9 cellular contexts compared by ENCODE assay signal in the genomic region with DNA sequence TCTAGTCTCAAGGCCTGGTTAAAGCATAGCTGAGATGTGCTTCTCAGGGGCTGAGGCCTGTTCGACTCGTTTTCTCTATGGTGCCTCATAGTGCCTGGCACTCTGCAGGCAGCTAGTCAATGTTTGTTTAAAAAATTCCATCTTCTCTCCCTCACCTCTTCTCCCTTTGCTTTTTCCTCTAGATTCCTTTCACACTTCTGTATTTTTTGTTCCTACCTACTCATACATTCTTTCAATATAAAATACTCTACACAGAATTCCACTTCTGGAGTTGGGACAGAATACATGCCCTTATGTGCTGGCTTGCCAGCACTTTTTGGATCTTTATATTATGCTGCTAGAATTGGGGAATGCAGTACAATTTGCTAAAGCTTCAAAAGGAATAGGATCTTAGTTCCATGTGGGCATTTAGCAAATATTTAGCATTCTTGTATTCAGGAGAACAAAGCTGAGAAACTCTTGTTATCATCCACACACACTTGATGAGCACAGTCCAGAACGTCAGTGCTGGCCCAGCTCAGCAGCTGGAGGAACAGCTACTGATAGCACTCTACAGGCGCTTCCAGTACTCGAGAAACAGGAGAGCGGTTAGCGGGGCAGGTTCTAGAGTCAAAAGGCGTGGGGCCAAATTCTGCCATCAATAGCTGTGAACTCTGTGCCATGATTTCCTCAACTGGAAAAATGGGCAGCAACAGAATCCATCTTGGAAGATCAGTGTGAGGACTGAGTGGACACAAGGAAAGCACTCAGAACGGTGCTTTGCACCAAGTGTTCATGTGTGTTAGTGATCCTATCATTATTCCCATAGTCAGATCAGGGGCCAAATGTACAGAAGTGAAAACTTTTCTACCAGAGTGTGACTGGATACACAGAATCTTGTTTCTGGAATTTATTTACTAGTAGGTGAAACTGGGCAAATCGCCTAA. TPM values are rescaled to one million over a fixed set of nuclear protein-coding genes. Genes with fewer than 3 reads are reported as not detected.
DNase-seq lines count a peak whose midpoint lies in the region; ATAC-seq, FAIRE-seq and TF ChIP-seq lines count a peak whose summit lies in the region.
"Had no signal": no experiment of that assay in that cellular context is flagged by ENCODE, and none has a peak within 500 bp of the region (broad histone marks: within the 10 kb centered on the region; RNA-seq: fewer than 3 reads in every experiment).

No MANE protein-coding gene starts in this region.

- no peak for FAIRE-seq in GM12878 (lab: Jason Lieb, UNC)

- intact Hi-C loops in GM12878 (cut with micrococcal nuclease; ENCODE audit: unreplicated experiment), result no loop called here

- H3K4me3 ChIP-seq in GM12878 (peak overlapping the region; percentile 86), liver (ENCODE audit: low read depth in 1 of 3, low read length in 3 of 3) (no peak overlapping the region), tibial nerve (no peak overlapping the region)

- TF ChIP-seq RAD21 in GM12878 (IDR thresholded peaks at IDR 0.05; ENCODE audit: insufficient read depth, low read depth, low read length), result no peak
- TF ChIP-seq RAD21 in liver (IDR thresholded peaks at IDR 0.05), result no peak

- H2AFZ ChIP-seq in GM12878 (ENCODE audit: control insufficient read depth, low read depth, low read length), result no peak overlapping the region

- peak overlapping the region; percentile 94 for H3K27ac Mint-ChIP-seq in activated CD8-positive, alpha-beta memory T cell treated with anti-CD3 and anti-CD28 coated beads, Interleukin-2, amount 10 ng/mL, durations not matched to agents 7 days and 5 days

- H3K27me3 Mint-ChIP-seq in activated CD8-positive, alpha-beta memory T cell treated with anti-CD3 and anti-CD28 coated beads, Interleukin-2, amount 10 ng/mL, durations not matched to agents 7 days and 5 days, result no peaks in the 10 kb centered on the region

- peak overlapping the region; percentile 25; the same call in 1 of the 2 replicates for H3K9ac ChIP-seq in GM12878 (ENCODE audit: control insufficient read depth, insufficient read depth, low read length)
- no peak overlapping the region for H3K9ac ChIP-seq in liver (ENCODE audit: low read depth in 1 of 2, low read length in 2 of 2)

- no peak for DNase-seq in activated CD8-positive, alpha-beta memory T cell treated with anti-CD3 and anti-CD28 coated beads, Interleukin-2, amount 10 ng/mL, durations not matched to agents 7 days and 5 days
- DNase-seq in activated CD8-positive, alpha-beta memory T cell treated with anti-CD3 and anti-CD28 coated beads, Interleukin-2, amount 50 U/mL, for 4 hours, result no peak
- DNase-seq in GM12878 (ENCODE audit: low read depth, low spot score) (no peak), tibial nerve (ENCODE audit: low spot score in 2 of 2) (no peak), NCI-H524 (lab: John Stamatoyannopoulos, UW) (no peak)
- DNase-seq: GDM1 had no signal

- H3K4me1 ChIP-seq in GM12878 (ENCODE audit: control insufficient read depth, insufficient read depth, low read length) (peaks cover 8% of the 10 kb centered on the region), liver (ENCODE audit: control insufficient read depth in 4 of 4, insufficient read depth in 4 of 4, low read length in 3 of 4) (peaks cover 8 to 37% (median 29%) of the 10 kb centered on the region in 4 donors), tibial nerve (peaks cover 0 to 71% (median 39%) of the 10 kb centered on the region in 4 donors)

- POLR2A ChIA-PET in GM12878 (lab: Charles Lee), result interaction anchor here (1.5 to 5.9 kb wide), 7 partner anchors 8 to 60 kb away, joined by 4 to 43 read pairs (median 15); partner anchors contain the start of genes CBY1, FAM227A, GTPBP1 and SUN2

- 78% methylated on average over 10 of the region's 10 CpGs for WGBS in GM12878 (ENCODE audit: insufficient coverage, insufficient replicate concordance, low lambda C conversion rate, missing lambda C conversion rate)
- 50% methylated on average over 10 of the region's 10 CpGs for WGBS in liver
- 56 to 60% methylated on average over 10 of the region's 10 CpGs for WGBS in tibial nerve, 2 donors

- peak overlapping the region; percentile 82 for H3K4me3 Mint-ChIP-seq in activated CD8-positive, alpha-beta memory T cell treated with anti-CD3 and anti-CD28 coated beads, Interleukin-2, amount 10 ng/mL, durations not matched to agents 7 days and 5 days

- H3K36me3 Mint-ChIP-seq in activated CD8-positive, alpha-beta memory T cell treated with anti-CD3 and anti-CD28 coated beads, Interleukin-2, amount 10 ng/mL, durations not matched to agents 7 days and 5 days, result peaks cover 51% of the 10 kb centered on the region

- SMC1A ChIA-PET in GM12878 (lab: Charles Lee; ENCODE audit: uncharacterized antibody, unreplicated experiment), result interaction anchor here (0.9 to 7.6 kb wide), 5 partner anchors 11 to 69 kb away, joined by 3 to 54 read pairs (median 6); partner anchors contain the start of genes GTPBP1 and TOMM22

- H3K9me3 ChIP-seq in GM12878 (replicated peaks; ENCODE audit: control insufficient read depth, insufficient read depth, low read length), result no peaks in the 10 kb centered on the region
- no peaks in the 10 kb centered on the region for H3K9me3 ChIP-seq in liver (ENCODE audit: control insufficient read depth in 4 of 4, low read length in 3 of 4)
- H3K9me3 ChIP-seq in tibial nerve, result no peaks in the 10 kb centered on the region

- H4K20me1 ChIP-seq in GM12878 (ENCODE audit: control insufficient read depth, insufficient read depth), result no peaks in the 10 kb centered on the region

- peaks cover 62% of the 10 kb centered on the region for H3K4me1 Mint-ChIP-seq in activated CD8-positive, alpha-beta memory T cell treated with anti-CD3 and anti-CD28 coated beads, Interleukin-2, amount 10 ng/mL, durations not matched to agents 7 days and 5 days

- in situ Hi-C loops in GM12878 (cut with MboI), result no loop called here

- TF ChIP-seq POLR2A in GM12878 (IDR thresholded peaks at IDR 0.05; ENCODE audit: low read depth, low read length) (no peak), tibial nerve (IDR thresholded peaks at IDR 0.05) (no peak)

- TF ChIP-seq EP300 in GM12878 (IDR thresholded peaks at IDR 0.05; ENCODE audit: borderline replicate concordance in 1 of 2, control insufficient read depth in 1 of 2, low read depth in 2 of 2, low read length in 2 of 2) (no peak), tibial nerve (IDR thresholded peaks at IDR 0.05) (no peak)

- ATAC-seq in activated CD8-positive, alpha-beta memory T cell treated with anti-CD3 and anti-CD28 coated beads, Interleukin-2, amount 10 ng/mL, durations not matched to agents 7 days and 5 days, result no peak
- ATAC-seq in GM12878, result no peak
- no peak for ATAC-seq in GM19467 (IDR thresholded peaks at IDR 0.05; ENCODE audit: unreplicated experiment)
- no peak for ATAC-seq in GM21526 (IDR thresholded peaks at IDR 0.05; ENCODE audit: low FRiP score, unreplicated experiment)

- H3K4me2 ChIP-seq in GM12878 (ENCODE audit: control insufficient read depth, insufficient read depth), result peak overlapping the region; percentile 83

- peaks cover 56% of the 10 kb centered on the region for H3K79me2 ChIP-seq in GM12878 (ENCODE audit: control insufficient read depth, insufficient read depth, low read length)

- no peak for TF ChIP-seq CTCF in GM12878 (IDR thresholded peaks at IDR 0.05 in 2 of 3, conservative IDR thresholded peaks at IDR 0.05 in 1 of 3; ENCODE audit: control insufficient read depth in 2 of 3, extremely low read depth in 1 of 3, insufficient read depth in 1 of 3, low read depth in 3 of 3, low read length in 3 of 3)
- no peak for TF ChIP-seq CTCF in liver (IDR thresholded peaks at IDR 0.05; ENCODE audit: low read depth, low read length, missing input control)
- TF ChIP-seq CTCF in tibial nerve (IDR thresholded peaks at IDR 0.05), result no peak

- H3K9me3 Mint-ChIP-seq in activated CD8-positive, alpha-beta memory T cell treated with anti-CD3 and anti-CD28 coated beads, Interleukin-2, amount 10 ng/mL, durations not matched to agents 7 days and 5 days (ENCODE audit: low read depth), result no peaks in the 10 kb centered on the region

- no TSS peak for BruUV-seq in GM12878 (replicated peaks; lab: Mats Ljungman, UMichigan)

- RAD21 ChIA-PET in GM12878 (lab: Charles Lee; ENCODE audit: unreplicated experiment), result interaction anchor here (1.7 to 5.3 kb wide), 3 partner anchors 11 to 16 kb away, joined by 3 to 30 read pairs (median 12); partner anchors contain the start of gene TOMM22

- CTCF ChIA-PET in activated CD8-positive, alpha-beta memory T cell treated with anti-CD3 and anti-CD28 coated beads, Interleukin-2, amount 10 ng/mL, durations not matched to agents 7 days and 5 days (lab: Charles Lee), result interaction anchor here (0.7 to 4.2 kb wide), 6 partner anchors 8 to 645 kb away, joined by 3 to 43 read pairs (median 4); partner anchors contain the start of genes GTPBP1 and TOMM22
- CTCF ChIA-PET in GM12878 (lab: Yijun Ruan, JAX), result interaction anchor here (0.6 to 4.4 kb wide), 8 partner anchors 10 to 645 kb away, joined by 3 to 45 read pairs (median 4); partner anchors contain the start of gene TOMM22

- H3K27ac ChIP-seq in GM12878 (ENCODE audit: control insufficient read depth, insufficient read depth), result peak overlapping the region; percentile 41
- H3K27ac ChIP-seq in liver (ENCODE audit: low read depth in 1 of 2, low read length in 2 of 2), result peak overlapping the region; percentile 15 to 43
- peak overlapping the region in 3 of 4 donors; percentile 9 to 99 (median 90) for H3K27ac ChIP-seq in tibial nerve

- H3K27me3 ChIP-seq in GM12878 (replicated peaks in 1 of 2; ENCODE audit: control insufficient read depth in 2 of 2, insufficient read depth in 2 of 2, low read length in 1 of 2) (no peaks in the 10 kb centered on the region), liver (ENCODE audit: control insufficient read depth in 4 of 4, insufficient read depth in 4 of 4, low read length in 3 of 4) (no peaks in the 10 kb centered on the region), tibial nerve (no peaks in the 10 kb centered on the region)

- 0 out of 4 replicates have a peak, but pooled peaks cover 0 to 7% of the 10 kb centered on the region in 2 experiments for H3K36me3 ChIP-seq in GM12878 (ENCODE audit: control insufficient read depth in 2 of 2, insufficient read depth in 2 of 2, low read length in 1 of 2)
- H3K36me3 ChIP-seq in liver (ENCODE audit: control insufficient read depth in 4 of 4, insufficient read depth in 3 of 4, low read depth in 1 of 4, low read length in 3 of 4), result no peaks in the 10 kb centered on the region
- H3K36me3 ChIP-seq in tibial nerve, result peaks cover 0 to 35% (median 0%) of the 10 kb centered on the region in 3 donors

RNA-seq across cellular contexts. Expression of gene JOSD1, which starts 3.4 kb away (rescaled TPM):
- 10 to 100 TPM; 74.0 to 77.0 TPM for total RNA-seq in activated CD8-positive, alpha-beta memory T cell treated with anti-CD3 and anti-CD28 coated beads, Interleukin-2, amount 10 ng/mL, durations not matched to agents 7 days and 5 days
- 42.3 and 42.8 TPM in 2 replicates for total RNA-seq in GM12878 (2013; cell fraction: nucleolus; rRNA removed)
- total RNA-seq in GM12878 (2014; rRNA removed), result 50.4 and 65.1 TPM in 2 replicates
- 37.1 and 37.9 TPM in 2 replicates for total RNA-seq in GM12878 (2014; rRNA removed; fragmentation: Illumina TruSeq; extraction: Trizol)
- total RNA-seq in GM12878 (2021), result 48.1 and 53.4 TPM in 2 replicates
- 24.6 TPM for polyA plus RNA-seq in GM12878 (2011; ENCODE audit: low read depth)
- polyA plus RNA-seq in GM12878 (2011; rRNA removed), result 47.4 and 54.6 TPM in 2 replicates
- 70.1 and 74.6 TPM in 2 replicates for polyA plus RNA-seq in GM12878 (2011; cell fraction: cytosol; rRNA removed)
- polyA plus RNA-seq in GM12878 (2011; cell fraction: nucleus; rRNA removed), result 35.7 and 38.5 TPM in 2 replicates
- polyA plus RNA-seq in GM12878 (2012), result 33.3 and 35.5 TPM in 2 replicates
- polyA plus RNA-seq in GM12878 (2014; fragmentation: Illumina TruSeq; extraction: Trizol), result 43.9 and 48.6 TPM in 2 replicates
- 10 to 100 TPM; 11.9 to 15.9 TPM for polyA plus RNA-seq in GM12878 (2014; fragmentation: Nextera tagmentation; extraction: Ambion mirVana)
- polyA plus RNA-seq in GM12878 (2014; rRNA removed), result 50.0 and 50.8 TPM in 2 replicates
- polyA plus RNA-seq in GM12878 (2016; fragmentation: Nextera tagmentation; extraction: Ambion mirVana), result 1 to 10 TPM; 6.2 to 7.8 TPM
- polyA minus RNA-seq in GM12878 (2011; rRNA and poly(A)+ RNA removed), result 46.8 and 52.2 TPM in 2 replicates
- polyA minus RNA-seq in GM12878 (2011; cell fraction: cytosol; rRNA and poly(A)+ RNA removed), result 24.2 and 27.9 TPM in 2 replicates
- 11.6 and 18.6 TPM in 2 replicates for polyA minus RNA-seq in GM12878 (2011; cell fraction: nucleus; rRNA and poly(A)+ RNA removed)
- 10 to 100 TPM; 15.6 to 20.6 TPM for total RNA-seq in liver
- polyA plus RNA-seq in liver, result 10 to 100 TPM in 1 of 2 donors, 1 to 10 TPM in 1; 3.4 to 13.8 TPM
- total RNA-seq in tibial nerve, result 10 to 100 TPM; 50.7 to 86.4 (median 76.0) TPM

RNA-seq across cellular contexts. Expression of gene GTPBP1, which starts 8.4 kb away (rescaled TPM):
- 100 to 1,000 TPM; 116 to 146 TPM for total RNA-seq in activated CD8-positive, alpha-beta memory T cell treated with anti-CD3 and anti-CD28 coated beads, Interleukin-2, amount 10 ng/mL, durations not matched to agents 7 days and 5 days
- total RNA-seq in GM12878 (2013; cell fraction: nucleolus; rRNA removed), result 156 and 196 TPM in 2 replicates
- 33.8 and 39.1 TPM in 2 replicates for total RNA-seq in GM12878 (2014; rRNA removed)
- 20.6 and 20.8 TPM in 2 replicates for total RNA-seq in GM12878 (2014; rRNA removed; fragmentation: Illumina TruSeq; extraction: Trizol)
- total RNA-seq in GM12878 (2021), result 55.7 and 63.1 TPM in 2 replicates
- polyA plus RNA-seq in GM12878 (2011; ENCODE audit: low read depth), result 25.3 TPM
- polyA plus RNA-seq in GM12878 (2011; rRNA removed), result 28.0 and 47.0 TPM in 2 replicates
- polyA plus RNA-seq in GM12878 (2011; cell fraction: cytosol; rRNA removed), result 32.9 and 43.9 TPM in 2 replicates
- polyA plus RNA-seq in GM12878 (2011; cell fraction: nucleus; rRNA removed), result 185 and 188 TPM in 2 replicates
- 37.0 and 38.4 TPM in 2 replicates for polyA plus RNA-seq in GM12878 (2012)
- polyA plus RNA-seq in GM12878 (2014; fragmentation: Illumina TruSeq; extraction: Trizol), result 16.6 and 39.2 TPM in 2 replicates
- 1 to 10 TPM in 1 of 2 experiments, under 1 TPM in 1; 0.89 to 1.9 TPM for polyA plus RNA-seq in GM12878 (2014; fragmentation: Nextera tagmentation; extraction: Ambion mirVana)
- polyA plus RNA-seq in GM12878 (2014; rRNA removed), result 46.2 and 57.3 TPM in 2 replicates
- polyA plus RNA-seq in GM12878 (2016; fragmentation: Nextera tagmentation; extraction: Ambion mirVana), result 10 to 100 TPM; 25.7 to 29.3 TPM
- polyA minus RNA-seq in GM12878 (2011; rRNA and poly(A)+ RNA removed), result 56.7 and 73.3 TPM in 2 replicates
- polyA minus RNA-seq in GM12878 (2011; cell fraction: cytosol; rRNA and poly(A)+ RNA removed), result 15.3 and 19.2 TPM in 2 replicates
- polyA minus RNA-seq in GM12878 (2011; cell fraction: nucleus; rRNA and poly(A)+ RNA removed), result 76.4 and 113 TPM in 2 replicates
- 10 to 100 TPM; 24.3 to 56.3 TPM for total RNA-seq in liver
- 1 to 10 TPM; 5.3 to 7.8 TPM for polyA plus RNA-seq in liver
- total RNA-seq in tibial nerve, result 10 to 100 TPM; 46.0 to 72.0 (median 56.6) TPM

RNA-seq across cellular contexts. Expression of gene TOMM22, which starts 15.6 kb away (rescaled TPM):
- 10 to 100 TPM; 61.1 to 94.9 TPM for total RNA-seq in activated CD8-positive, alpha-beta memory T cell treated with anti-CD3 and anti-CD28 coated beads, Interleukin-2, amount 10 ng/mL, durations not matched to agents 7 days and 5 days
- 12.9 and 15.1 TPM in 2 replicates for total RNA-seq in GM12878 (2013; cell fraction: nucleolus; rRNA removed)
- total RNA-seq in GM12878 (2014; rRNA removed) (97.3 and 107 TPM in 2 replicates), GM12878 (2014; rRNA removed; fragmentation: Illumina TruSeq; extraction: Trizol) (87.8 and 92.6 TPM in 2 replicates), GM12878 (2021) (133 and 134 TPM in 2 replicates), liver (10 to 100 TPM; 20.2 to 20.8 TPM), tibial nerve (10 to 100 TPM; 23.1 to 28.5 (median 27.1) TPM)
- 32.5 TPM for polyA plus RNA-seq in GM12878 (2011; ENCODE audit: low read depth)
- polyA plus RNA-seq in GM12878 (2011; rRNA removed) (71.8 and 89.6 TPM in 2 replicates), GM12878 (2014; fragmentation: Illumina TruSeq; extraction: Trizol) (116 and 131 TPM in 2 replicates), GM12878 (2014; fragmentation: Nextera tagmentation; extraction: Ambion mirVana) (10 to 100 TPM; 37.6 to 62.2 TPM), GM12878 (2014; rRNA removed) (69.9 and 70.8 TPM in 2 replicates), GM12878 (2016; fragmentation: Nextera tagmentation; extraction: Ambion mirVana) (100 to 1,000 TPM; 194 to 197 TPM), liver (10 to 100 TPM; 21.9 to 44.3 TPM)
- 39.3 and 54.7 TPM in 2 replicates for polyA plus RNA-seq in GM12878 (2011; cell fraction: cytosol; rRNA removed)
- 23.3 and 25.9 TPM in 2 replicates for polyA plus RNA-seq in GM12878 (2011; cell fraction: nucleus; rRNA removed)
- polyA plus RNA-seq in GM12878 (2012), result 55.0 and 72.2 TPM in 2 replicates
- 35.8 and 38.8 TPM in 2 replicates for polyA minus RNA-seq in GM12878 (2011; rRNA and poly(A)+ RNA removed)
- polyA minus RNA-seq in GM12878 (2011; cell fraction: cytosol; rRNA and poly(A)+ RNA removed), result 20.8 and 24.8 TPM in 2 replicates
- 6.9 and 9.3 TPM in 2 replicates for polyA minus RNA-seq in GM12878 (2011; cell fraction: nucleus; rRNA and poly(A)+ RNA removed)

RNA-seq across cellular contexts. Expression of gene CBY1, which starts 40.9 kb away (rescaled TPM):
- total RNA-seq in activated CD8-positive, alpha-beta memory T cell treated with anti-CD3 and anti-CD28 coated beads, Interleukin-2, amount 10 ng/mL, durations not matched to agents 7 days and 5 days, result 10 to 100 TPM; 11.2 to 12.0 TPM
- 17.7 and 20.7 TPM in 2 replicates for total RNA-seq in GM12878 (2013; cell fraction: nucleolus; rRNA removed)
- total RNA-seq in GM12878 (2014; rRNA removed) (7.0 and 7.3 TPM in 2 replicates), GM12878 (2014; rRNA removed; fragmentation: Illumina TruSeq; extraction: Trizol) (7.0 and 7.4 TPM in 2 replicates), GM12878 (2021) (7.7 and 8.9 TPM in 2 replicates), liver (1 to 10 TPM; 6.3 to 8.6 TPM), tibial nerve (10 to 100 TPM; 13.5 to 24.3 (median 17.8) TPM)
- 7.5 TPM for polyA plus RNA-seq in GM12878 (2011; ENCODE audit: low read depth)
- polyA plus RNA-seq in GM12878 (2011; rRNA removed) (10.5 and 12.7 TPM in 2 replicates), GM12878 (2014; fragmentation: Illumina TruSeq; extraction: Trizol) (13.0 TPM in 2 replicates), GM12878 (2014; fragmentation: Nextera tagmentation; extraction: Ambion mirVana) (10 to 100 TPM; 12.4 to 14.5 TPM), GM12878 (2014; rRNA removed) (9.5 and 11.4 TPM in 2 replicates), GM12878 (2016; fragmentation: Nextera tagmentation; extraction: Ambion mirVana) (10 to 100 TPM; 16.8 to 18.6 TPM), liver (10 to 100 TPM in 1 of 2 donors, 1 to 10 TPM in 1; 9.3 to 14.9 TPM)
- 8.1 and 8.6 TPM in 2 replicates for polyA plus RNA-seq in GM12878 (2011; cell fraction: cytosol; rRNA removed)
- 8.7 and 12.0 TPM in 2 replicates for polyA plus RNA-seq in GM12878 (2011; cell fraction: nucleus; rRNA removed)
- 7.4 and 10.6 TPM in 2 replicates for polyA plus RNA-seq in GM12878 (2012)
- polyA minus RNA-seq in GM12878 (2011; rRNA and poly(A)+ RNA removed), result 9.9 and 11.7 TPM in 2 replicates
- polyA minus RNA-seq in GM12878 (2011; cell fraction: cytosol; rRNA and poly(A)+ RNA removed), result 2.5 TPM in 1 of 2 replicates, not detected in the other
- 1.6 and 9.0 TPM in 2 replicates for polyA minus RNA-seq in GM12878 (2011; cell fraction: nucleus; rRNA and poly(A)+ RNA removed)

RNA-seq across cellular contexts. Expression of gene FAM227A, which starts 41.1 kb away (rescaled TPM):
- under 1 TPM; 0.12 to 0.40 TPM for total RNA-seq in activated CD8-positive, alpha-beta memory T cell treated with anti-CD3 and anti-CD28 coated beads, Interleukin-2, amount 10 ng/mL, durations not matched to agents 7 days and 5 days
- total RNA-seq in GM12878 (2013; cell fraction: nucleolus; rRNA removed), result 4.5 and 7.4 TPM in 2 replicates
- total RNA-seq in GM12878 (2014; rRNA removed), result under 0.01 and 0.11 TPM in 2 replicates
- 0.14 and 0.18 TPM in 2 replicates for total RNA-seq in GM12878 (2014; rRNA removed; fragmentation: Illumina TruSeq; extraction: Trizol)
- 0.33 and 0.53 TPM in 2 replicates for total RNA-seq in GM12878 (2021)
- not detected for polyA plus RNA-seq in GM12878 (2011; ENCODE audit: low read depth)
- 0.22 and 0.45 TPM in 2 replicates for polyA plus RNA-seq in GM12878 (2011; rRNA removed)
- 0.12 and 0.15 TPM in 2 replicates for polyA plus RNA-seq in GM12878 (2011; cell fraction: cytosol; rRNA removed)
- 0.55 and 0.80 TPM in 2 replicates for polyA plus RNA-seq in GM12878 (2011; cell fraction: nucleus; rRNA removed)
- polyA plus RNA-seq in GM12878 (2012), result 0.05 and 0.20 TPM in 2 replicates
- 0.06 and 0.28 TPM in 2 replicates for polyA plus RNA-seq in GM12878 (2014; fragmentation: Illumina TruSeq; extraction: Trizol)
- polyA plus RNA-seq in GM12878 (2014; fragmentation: Nextera tagmentation; extraction: Ambion mirVana), result under 1 TPM; 0.02 to 0.11 TPM
- polyA plus RNA-seq in GM12878 (2014; rRNA removed), result 0.13 and 0.50 TPM in 2 replicates
- polyA plus RNA-seq in GM12878 (2016; fragmentation: Nextera tagmentation; extraction: Ambion mirVana), result under 1 TPM; 0.29 to 0.59 TPM
- polyA minus RNA-seq in GM12878 (2011; rRNA and poly(A)+ RNA removed), result 0.05 and 0.15 TPM in 2 replicates
- not detected in 2 replicates for polyA minus RNA-seq in GM12878 (2011; cell fraction: cytosol; rRNA and poly(A)+ RNA removed)
- 0.24 and 0.29 TPM in 2 replicates for polyA minus RNA-seq in GM12878 (2011; cell fraction: nucleus; rRNA and poly(A)+ RNA removed)
- total RNA-seq in liver, result under 1 TPM; 0.05 to 0.42 TPM
- under 1 TPM; 0.01 to 0.03 TPM for polyA plus RNA-seq in liver
- total RNA-seq in tibial nerve, result 10 to 100 TPM in 2 of 4 donors, 1 to 10 TPM in 2; 1.3 to 10.2 (median 6.7) TPM

Comparison
In these comparisons a context has a peak if more than half of its experiments do, and no peak if none do; other contexts are left out.
1. H3K27ac ChIP-seq: peak in every context shown above with its lines; median percentile 90 in tibial nerve; 41 in GM12878; 29 in liver.